ENCODE assay signal across 16 cellular contexts in the genomic region with DNA sequence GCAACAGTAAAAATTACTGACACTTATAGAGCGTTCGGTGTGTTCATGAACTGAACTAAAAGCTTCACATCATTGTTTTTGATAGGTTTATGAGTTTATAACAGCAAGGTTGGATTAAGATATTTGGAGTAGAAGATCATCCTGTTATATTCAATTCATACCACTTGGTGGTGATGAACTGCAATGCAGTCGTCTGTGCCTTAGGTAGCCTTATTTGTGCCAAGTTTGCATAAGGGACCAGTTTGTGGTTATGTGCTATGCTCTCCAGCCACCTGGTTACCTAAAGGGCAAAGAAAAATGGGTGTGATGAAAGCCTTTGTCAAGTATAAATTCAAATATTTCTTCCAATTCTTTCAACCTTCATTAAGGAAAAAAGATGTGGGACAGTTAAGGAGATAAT.
DNase-seq lines count a peak whose midpoint lies in the region; ATAC-seq and TF ChIP-seq lines count a peak whose summit lies in the region.
"Had no signal": no experiment of that assay in that cellular context is flagged by ENCODE, and none has a peak within 500 bp of the region (broad histone marks: within the 10 kb centered on the region; RNA-seq: fewer than 3 reads in every experiment).

No MANE protein-coding gene starts in this region.

- no peaks in the 10 kb centered on the region for H3K4me1 ChIP-seq in upper lobe of right lung
- H3K4me1 ChIP-seq: ascending aorta had no signal

- H3K27me3 ChIP-seq in upper lobe of right lung, result no peaks in the 10 kb centered on the region
- no peaks in the 10 kb centered on the region for H3K27me3 ChIP-seq in WERI-Rb-1 (ENCODE audit: insufficient read depth, low read depth, severe bottlenecking)
- H3K27me3 ChIP-seq: ascending aorta had no signal

- TF ChIP-seq CTCF in upper lobe of right lung (IDR thresholded peaks at IDR 0.05) (no peak), WERI-Rb-1 (IDR thresholded peaks at IDR 0.05; ENCODE audit: low read depth, low read length) (no peak)

- H3K27ac ChIP-seq in upper lobe of right lung (no peak overlapping the region), WERI-Rb-1 (no peak overlapping the region)
- H3K27ac ChIP-seq: ascending aorta had no signal

- DNase-seq in SIG-M5 treated with dmso at 0.1 percent for 504 hours (lab: John Stamatoyannopoulos, UW; ENCODE audit: unreplicated experiment), result peak; percentile 15
- DNase-seq in SIG-M5 (lab: John Stamatoyannopoulos, UW), result no peak
- DNase-seq in NAMALWA (ENCODE audit: low spot score), result peak; percentile 22
- DNase-seq in RPMI8226, result peak; percentile 15
- DNase-seq in upper lobe of right lung, result no peak
- DNase-seq in WERI-Rb-1, result no peak
- DNase-seq: activated CD4-positive, alpha-beta T cell treated with anti-CD3 and anti-CD28 coated beads, Interleukin-2, amount 50 U/mL, for 1 hour; foreskin fibroblast; HFFc6; retina; stimulated activated CD4-positive, alpha-beta T cell treated with anti-CD3 and anti-CD28 coated beads, Interleukin-4, amount 100 ng/mL, for 1 hour; stimulated activated naive CD4-positive, alpha-beta T cell treated with Interleukin-2 at 50 U/mL for 16 hours; T-cell had no signal

- H3K36me3 ChIP-seq in upper lobe of right lung, result no peaks in the 10 kb centered on the region
- H3K36me3 ChIP-seq in WERI-Rb-1, result no peaks in the 10 kb centered on the region
- H3K36me3 ChIP-seq: ascending aorta had no signal

- H3K4me3 ChIP-seq in upper lobe of right lung, result no peak overlapping the region
- no peak overlapping the region for H3K4me3 ChIP-seq in WERI-Rb-1 (ENCODE audit: low read depth, low read length)
- H3K4me3 ChIP-seq: ascending aorta had no signal

- intact Hi-C loops in upper lobe of right lung (cut with DNase I), result no loop called here

- ATAC-seq in upper lobe of right lung (peak; percentile 39), HG02571 (IDR thresholded peaks at IDR 0.05; ENCODE audit: unreplicated experiment) (no peak), HG03175 (IDR thresholded peaks at IDR 0.05; ENCODE audit: unreplicated experiment) (no peak)
- ATAC-seq: T-cell had no signal

- H3K9me3 ChIP-seq in upper lobe of right lung (no peaks in the 10 kb centered on the region), WERI-Rb-1 (ENCODE audit: severe bottlenecking) (no peaks in the 10 kb centered on the region)
- H3K9me3 ChIP-seq: ascending aorta had no signal

Comparison
In these comparisons a context has a peak if more than half of its experiments do, and no peak if none do; other contexts are left out.
1. DNase-seq: peak in SIG-M5 treated with dmso at 0.1 percent for 504 hours (single experiment), NAMALWA (single experiment) and RPMI8226 (single experiment); none in SIG-M5 (single experiment), upper lobe of right lung (single experiment) and WERI-Rb-1 (single experiment).